17 cellular contexts compared by ENCODE assay signal in genomic region chr1:99589186-99589636, GRCh38. TPM values are rescaled to one million over a fixed set of nuclear protein-coding genes. Genes with fewer than 3 reads are reported as not detected.
A peak's percentile ranks its signal among the peaks of the same experiment; 100 is the strongest.
DNase-seq lines count a peak whose midpoint lies in the region; ATAC-seq, FAIRE-seq and TF ChIP-seq lines count a peak whose summit lies in the region.
"Had no signal": no experiment of that assay in that cellular context is flagged by ENCODE, and none has a peak within 500 bp of the region (broad histone marks: within the 10 kb centered on the region; RNA-seq: fewer than 3 reads in every experiment).

No MANE protein-coding gene starts in this region.

- TF ChIP-seq EP300 in H1 (IDR thresholded peaks at IDR 0.05; ENCODE audit: borderline replicate concordance in 1 of 2, low read depth in 2 of 2, low read length in 2 of 2) = no peak

- H3K56ac ChIP-seq in H1 (replicated peaks; ENCODE audit: insufficient read length, low read depth, low read length) = no peak overlapping the region

- H3K4me2 ChIP-seq in H1 (ENCODE audit: insufficient read depth in 1 of 2, low read depth in 2 of 2, low read length in 2 of 2) (no peak overlapping the region), neuronal stem cell (ENCODE audit: insufficient read depth, low read length, poor library complexity, severe bottlenecking) (no peak overlapping the region)
- H3K4me2 ChIP-seq: A549 had no signal

- no peaks in the 10 kb centered on the region for H3K9me3 Mint-ChIP-seq in Calu3 (ENCODE audit: low read depth, unreplicated experiment)

- H3K79me1 ChIP-seq in H1 (ENCODE audit: low read depth, low read length) (no peaks in the 10 kb centered on the region), neuronal stem cell (ENCODE audit: low read depth, low read length) (no peaks in the 10 kb centered on the region)

- intact Hi-C loops in Calu3 (cut with micrococcal nuclease; ENCODE audit: unreplicated experiment) = loop anchor here (2.0 kb wide), 1 partner anchor 26 kb away; no protein-coding TSS in a partner anchor

- CTCF ChIA-PET in Calu3 (lab: Charles Lee) = interaction anchor here (0.9 to 1.1 kb wide), 3 partner anchors 10 to 62 kb away, joined by 3 to 5 read pairs (median 3); no protein-coding TSS in a partner anchor
- CTCF ChIA-PET in H1 (lab: Charles Lee; ENCODE audit: partially characterized antibody) = interaction anchor here (0.5 to 1.0 kb wide), 3 partner anchors 22 to 140 kb away, joined by 3 read pairs; no protein-coding TSS in a partner anchor

- H3K4me1 ChIP-seq in H1 (replicated peaks in 1 of 4; ENCODE audit: control insufficient read depth in 3 of 4, insufficient read depth in 4 of 4, low read length in 3 of 4) (no peaks in the 10 kb centered on the region; a peak in 1 of 7 replicates), neuronal stem cell (ENCODE audit: control insufficient read depth in 2 of 2, insufficient read depth in 1 of 2, low read depth in 1 of 2, low read length in 2 of 2) (no peaks in the 10 kb centered on the region)

- H2BK15ac ChIP-seq in H1 (ENCODE audit: low read length) (no peak overlapping the region), neuronal stem cell (ENCODE audit: low read length) (no peak overlapping the region)

- H3K4me1 Mint-ChIP-seq in Calu3 (ENCODE audit: low read depth, unreplicated experiment) = peaks cover 26% of the 10 kb centered on the region

- peak overlapping the region; percentile 91 for H2AFZ ChIP-seq in H1 (ENCODE audit: low read length)
- peak overlapping the region; percentile 4 for H2AFZ ChIP-seq in neuronal stem cell (ENCODE audit: low read length)

- H3K36me3 Mint-ChIP-seq in Calu3 (ENCODE audit: insufficient read depth, unreplicated experiment) = no peaks in the 10 kb centered on the region

- H3K23ac ChIP-seq in H1 (ENCODE audit: insufficient read length) (no peak overlapping the region), neuronal stem cell (ENCODE audit: low read depth, low read length, poor library complexity) (no peak overlapping the region)

- TF ChIP-seq POLR2A in H1 (IDR thresholded peaks at IDR 0.05; ENCODE audit: control extremely low read depth in 1 of 2, low read depth in 2 of 2, low read length in 2 of 2) = no peak

- H4K20me1 ChIP-seq in H1 (replicated peaks in 1 of 2; ENCODE audit: control insufficient read depth in 1 of 2, insufficient read depth in 2 of 2, low read length in 2 of 2) = no peaks in the 10 kb centered on the region

- no peak for TF ChIP-seq RAD21 in H1 (IDR thresholded peaks at IDR 0.05 in 1 of 2, conservative IDR thresholded peaks at IDR 0.05 in 1 of 2; ENCODE audit: low read depth in 2 of 2, low read length in 2 of 2)

- peak; percentile 42 for DNase-seq in Calu3
- peak; percentile 71 for DNase-seq in NCI-H1048 (lab: John Stamatoyannopoulos, UW)
- no peak for DNase-seq in H1 (ENCODE audit: low read depth in 1 of 2, low spot score in 2 of 2)
- DNase-seq in neuronal stem cell (ENCODE audit: low spot score) = no peak
- DNase-seq in stimulated activated CD4-positive, alpha-beta T cell treated with anti-CD3 and anti-CD28 coated beads, Interleukin-4, amount 100 ng/mL, for 24 hours = no peak
- no peak for DNase-seq in Kasumi-1 (lab: John Stamatoyannopoulos, UW)
- no peak for DNase-seq in HPDE6-E6E7 (ENCODE audit: extremely low spot score)
- DNase-seq: DMS79; GOT3; NCI-H1092; NCI-H226; NCI-H69; NK-92 treated with Interleukin-12 subunit alpha and Interleukin-12 subunit beta, amount 100 ng/mL, for 24 hours had no signal

- no peak overlapping the region for H4K91ac ChIP-seq in H1 (replicated peaks; ENCODE audit: insufficient read length, low read length)
- H4K91ac ChIP-seq in neuronal stem cell (ENCODE audit: low read depth, low read length, poor library complexity) = no peak overlapping the region

- H4K8ac ChIP-seq in H1 (ENCODE audit: extremely low read depth, insufficient read depth, low read length) (no peak overlapping the region), neuronal stem cell (ENCODE audit: low read depth, low read length) (no peak overlapping the region)

- H3K27me3 ChIP-seq in H1 (replicated peaks in 1 of 4; ENCODE audit: control insufficient read depth in 3 of 4, extremely low read depth in 1 of 4, insufficient read depth in 3 of 4, low read length in 3 of 4) (no peaks in the 10 kb centered on the region), neuronal stem cell (ENCODE audit: control insufficient read depth in 3 of 3, insufficient read depth in 3 of 3, low read depth in 1 of 3, low read length in 3 of 3) (no peaks in the 10 kb centered on the region)

- H3K27ac Mint-ChIP-seq in Calu3 (ENCODE audit: unreplicated experiment) = peak overlapping the region; percentile 19

- no peaks in the 10 kb centered on the region for H3K9me3 ChIP-seq in H1 (ENCODE audit: insufficient read depth in 2 of 2, low read depth in 1 of 2, low read length in 1 of 2)
- H3K9me3 ChIP-seq in neuronal stem cell (replicated peaks in 1 of 2; ENCODE audit: control insufficient read depth in 2 of 2, insufficient read depth in 1 of 2, low read depth in 1 of 2, low read length in 2 of 2) = no peaks in the 10 kb centered on the region
- H3K9me3 ChIP-seq: A549 had no signal

- H3K9ac ChIP-seq in H1 (replicated peaks in 1 of 4; ENCODE audit: extremely low read depth in 1 of 4, low read depth in 3 of 4, low read length in 3 of 4) (no peak overlapping the region), neuronal stem cell (ENCODE audit: low read depth, low read length, poor library complexity) (no peak overlapping the region)

- H3K36me3 ChIP-seq in H1 (ENCODE audit: control insufficient read depth in 2 of 4, insufficient read depth in 4 of 4, low read length in 3 of 4) (no peaks in the 10 kb centered on the region), neuronal stem cell (replicated peaks in 1 of 2; ENCODE audit: control insufficient read depth in 2 of 2, insufficient read depth in 2 of 2, low read length in 2 of 2) (no peaks in the 10 kb centered on the region)

- H3K14ac ChIP-seq in H1 (ENCODE audit: insufficient read length) (no peak overlapping the region), neuronal stem cell (ENCODE audit: low read length) (no peak overlapping the region)

- no peak for FAIRE-seq in H1 (lab: Jason Lieb, UNC)
- FAIRE-seq: A549, G401.6 had no signal

- POLR2A ChIA-PET in H1 (lab: Charles Lee; ENCODE audit: partially characterized antibody) = interaction anchor here (0.6 kb wide), 1 partner anchor 12 kb away, joined by 3 read pairs; no protein-coding TSS in a partner anchor

- TF ChIP-seq CTCF in Calu3 (IDR thresholded peaks at IDR 0.05; ENCODE audit: unreplicated experiment) = no peak
- no peak for TF ChIP-seq CTCF in H1 (IDR thresholded peaks at IDR 0.05; ENCODE audit: control extremely low read depth in 1 of 3, insufficient read depth in 1 of 3, low read depth in 1 of 3, low read length in 3 of 3)

- H3K4me3 ChIP-seq in H1 (ENCODE audit: extremely low read depth in 1 of 4, insufficient read depth in 2 of 4, low read depth in 3 of 4, low read length in 4 of 4) (no peak overlapping the region), neuronal stem cell (ENCODE audit: low read length in 2 of 2) (no peak overlapping the region)
- H3K4me3 ChIP-seq: A549 had no signal

- H2AK5ac ChIP-seq in H1 (ENCODE audit: low read depth, low read length) (no peak overlapping the region), neuronal stem cell (ENCODE audit: low read depth, low read length) (no peak overlapping the region)

- no peak for ATAC-seq in GM18868 (IDR thresholded peaks at IDR 0.05; ENCODE audit: unreplicated experiment)
- ATAC-seq: A549 had no signal

- BruUV-seq in Calu3 (replicated peaks; lab: Mats Ljungman, UMichigan) = no TSS peak

- no peaks in the 10 kb centered on the region for H3K27me3 Mint-ChIP-seq in Calu3 (ENCODE audit: unreplicated experiment)

- H3K4ac ChIP-seq in H1 (replicated peaks; ENCODE audit: insufficient read length, low read depth, low read length) (no peak overlapping the region), neuronal stem cell (ENCODE audit: low read length) (no peak overlapping the region)

- H3K23me2 ChIP-seq in H1 (ENCODE audit: low read depth, low read length) = no peaks in the 10 kb centered on the region

- no peaks in the 10 kb centered on the region for H3K79me2 ChIP-seq in H1 (ENCODE audit: control insufficient read depth in 1 of 2, insufficient read depth in 2 of 2, low read length in 2 of 2)

- H3K18ac ChIP-seq in H1 (ENCODE audit: extremely low read depth, low read length) (no peak overlapping the region), neuronal stem cell (ENCODE audit: low read length) (no peak overlapping the region)

- H4K5ac ChIP-seq in H1 (ENCODE audit: insufficient read length, low read depth, low read length) = no peak overlapping the region

- no peak overlapping the region for H3K4me3 Mint-ChIP-seq in Calu3 (ENCODE audit: low read depth, unreplicated experiment)

- H2BK12ac ChIP-seq in H1 (ENCODE audit: low read depth, low read length) = no peak overlapping the region
- no peak overlapping the region for H2BK12ac ChIP-seq in neuronal stem cell (ENCODE audit: low read length)

- H3K27ac ChIP-seq in H1 (ENCODE audit: low read depth, low read length) = no peak overlapping the region
- no peak overlapping the region for H3K27ac ChIP-seq in neuronal stem cell (replicated peaks; ENCODE audit: low read length)
- H3K27ac ChIP-seq: A549, C4-2B had no signal

- H2BK20ac ChIP-seq in H1 (ENCODE audit: low read length) = no peak overlapping the region

- 82% methylated on average over 4 of the region's 4 CpGs; no CpG with 5 or more reads in 1 of the 2 experiments for WGBS in H1 (ENCODE audit: extremely low coverage in 1 of 2, insufficient coverage in 1 of 2, insufficient read length in 1 of 2, insufficient replicate concordance in 2 of 2, low coverage in 1 of 2, low lambda C conversion rate in 2 of 2, missing lambda C conversion rate in 1 of 2), 2 experiments
- WGBS in neuronal stem cell (ENCODE audit: extremely low coverage in 2 of 2, insufficient read length in 2 of 2, insufficient replicate concordance in 1 of 2), 2 donors = no CpG with 5 or more reads among the region's 4 CpGs

- H2BK120ac ChIP-seq in H1 (replicated peaks; ENCODE audit: low read depth, low read length) = no peak overlapping the region
- H2BK120ac ChIP-seq in neuronal stem cell (ENCODE audit: low read depth, low read length) = no peak overlapping the region

- H2BK5ac ChIP-seq in H1 (ENCODE audit: low read depth, low read length) (no peak overlapping the region), neuronal stem cell (ENCODE audit: low read length) (no peak overlapping the region)

TF ChIP-seq in H1, 55 proteins besides CTCF, POLR2A, EP300 and RAD21 (continues in another document):
- TF ChIP-seq NRF1 (IDR thresholded peaks at IDR 0.05; ENCODE audit: low read depth, low read length) = no peak

RNA-seq across cellular contexts. Expression of gene PALMD, which starts 56.7 kb away (rescaled TPM):
- 6.8 and 19.2 TPM in 2 replicates for total RNA-seq in Calu3 (2022)
- not detected in 2 replicates for total RNA-seq in H1 (2021; fragmentation: NEBNext Ultra II Directional; extraction: Animal tissue kit (Norgen Biotek cat#: 25700))
- not detected in 2 replicates for polyA plus RNA-seq in H1 (2011; rRNA removed)
- not detected for polyA plus RNA-seq in H1 (2011; cell fraction: cytosol; rRNA removed)
- not detected for polyA plus RNA-seq in H1 (2011; cell fraction: nucleus; rRNA removed)
- polyA plus RNA-seq in H1 (2012, experiment 1 of 2) = not detected in 4 replicates
- not detected for polyA plus RNA-seq in H1 (2012, experiment 2 of 2)
- 0.06 TPM for polyA plus RNA-seq in H1 (2013, experiment 1 of 2)
- 0.02 TPM for polyA plus RNA-seq in H1 (2013, experiment 2 of 2)
- polyA minus RNA-seq in H1 (2011; rRNA and poly(A)+ RNA removed) = not detected in 2 replicates
- not detected for polyA minus RNA-seq in H1 (2011; cell fraction: cytosol; rRNA and poly(A)+ RNA removed)
- not detected for polyA minus RNA-seq in H1 (2011; cell fraction: nucleus; rRNA and poly(A)+ RNA removed)
- not detected for polyA plus RNA-seq in neuronal stem cell (2013, experiment 1 of 2)
- polyA plus RNA-seq in neuronal stem cell (2013, experiment 2 of 2) = not detected

Comparison
In these comparisons a context has a peak if more than half of its experiments do, and no peak if none do; other contexts are left out.
1. DNase-seq: peak in Calu3 (single experiment) and NCI-H1048 (single experiment); none in H1 (0 of 2), neuronal stem cell (single experiment), stimulated activated CD4-positive, alpha-beta T cell treated with anti-CD3 and anti-CD28 coated beads, Interleukin-4, amount 100 ng/mL, for 24 hours (single experiment), Kasumi-1 (0 of 2) and HPDE6-E6E7 (single experiment).